In genomic region chr7:155168607-155169006, GRCh38 we compare ENCODE assay signal across 14 cellular contexts.
A peak's percentile ranks its signal among the peaks of the same experiment; 100 is the strongest.
DNase-seq lines count a peak whose midpoint lies in the region; TF ChIP-seq lines count a peak whose summit lies in the region.
"Had no signal": no experiment of that assay in that cellular context is flagged by ENCODE, and none has a peak within 500 bp of the region (broad histone marks: within the 10 kb centered on the region; RNA-seq: fewer than 3 reads in every experiment).

No MANE protein-coding gene starts in this region.

- no peak for TF ChIP-seq RAD21 in SK-N-SH (IDR thresholded peaks at IDR 0.05; ENCODE audit: low read length)

- no peak overlapping the region for H3K27ac ChIP-seq in mammary epithelial cell (ENCODE audit: insufficient read depth, low read depth, low read length)
- no peak overlapping the region for H3K27ac ChIP-seq in esophagus muscularis mucosa (replicated peaks in 1 of 4)
- no peak overlapping the region for H3K27ac ChIP-seq in SK-N-SH (ENCODE audit: low read depth in 2 of 2, low read length in 1 of 2)
- no peak overlapping the region for H3K27ac ChIP-seq in PC-9

- no peaks in the 10 kb centered on the region for H3K36me3 Mint-ChIP-seq in activated CD4-positive, alpha-beta T cell treated with anti-CD3 and anti-CD28 coated beads, Interleukin-2, amount 10 ng/mL, durations not matched to agents 24 days and 14 days (ENCODE audit: low read depth)
- no peaks in the 10 kb centered on the region for H3K36me3 Mint-ChIP-seq in activated CD4-positive, alpha-beta T cell treated with anti-CD3 and anti-CD28 coated beads, Interleukin-2, amount 10 ng/mL, durations not matched to agents 7 days and 5 days (ENCODE audit: low read depth)
- no peaks in the 10 kb centered on the region for H3K36me3 Mint-ChIP-seq in MCF 10A (ENCODE audit: insufficient read depth, unreplicated experiment)
- H3K36me3 Mint-ChIP-seq: CD4-positive, alpha-beta memory T cell had no signal

- H3K4me3 ChIP-seq in mammary epithelial cell (replicated peaks in 1 of 3; ENCODE audit: insufficient read depth in 1 of 3, low read depth in 2 of 3, low read length in 3 of 3): no peak overlapping the region
- H3K4me3 ChIP-seq in esophagus muscularis mucosa: no peak overlapping the region
- no peak overlapping the region for H3K4me3 ChIP-seq in SK-N-SH (ENCODE audit: low read depth in 2 of 2, low read length in 1 of 2)
- no peak overlapping the region for H3K4me3 ChIP-seq in PC-9
- H3K4me3 ChIP-seq: HAP-1 had no signal

- H3K9me3 ChIP-seq in mammary epithelial cell (replicated peaks; ENCODE audit: insufficient read depth, low read length) (no peaks in the 10 kb centered on the region), esophagus muscularis mucosa (no peaks in the 10 kb centered on the region), SK-N-SH (no peaks in the 10 kb centered on the region), PC-9 (ENCODE audit: insufficient read depth, low read depth) (no peaks in the 10 kb centered on the region)
- H3K9me3 ChIP-seq: HAP-1 had no signal

- WGBS in mammary epithelial cell (ENCODE audit: low coverage, missing lambda C conversion rate): 8% methylated on average over 2 of the region's 6 CpGs
- 82% methylated on average over 6 of the region's 6 CpGs for WGBS in esophagus muscularis mucosa
- WGBS in SK-N-SH (ENCODE audit: low lambda C conversion rate): 28% methylated on average over 6 of the region's 6 CpGs

- H4K20me1 ChIP-seq in mammary epithelial cell (ENCODE audit: insufficient read depth, low read length): no peaks in the 10 kb centered on the region
- no peaks in the 10 kb centered on the region for H4K20me1 ChIP-seq in SK-N-SH (ENCODE audit: insufficient read depth)
- H4K20me1 ChIP-seq in PC-9 (ENCODE audit: insufficient read depth): no peaks in the 10 kb centered on the region

- intact Hi-C loops in activated CD4-positive, alpha-beta T cell treated with anti-CD3 and anti-CD28 coated beads, Interleukin-2, amount 10 ng/mL, durations not matched to agents 24 days and 14 days (cut with micrococcal nuclease): no loop called here
- intact Hi-C loops in mammary epithelial cell (cut with micrococcal nuclease) (loop anchor here (10.0 kb wide), 1 partner anchor 94 kb away; the partner anchor contains the start of gene HTR5A), MCF 10A (cut with micrococcal nuclease) (loop anchor here (5.0 kb wide), 2 partner anchors 166 to 241 kb away; partner anchors contain the start of gene PAXIP1), esophagus muscularis mucosa (cut with DNase I) (no loop called here), PC-9 (cut with micrococcal nuclease; ENCODE audit: unreplicated experiment) (no loop called here)

- H3K4me1 ChIP-seq in mammary epithelial cell (ENCODE audit: insufficient read depth, low read length) (peaks cover 16% of the 10 kb centered on the region), esophagus muscularis mucosa (no peaks in the 10 kb centered on the region), SK-N-SH (ENCODE audit: control insufficient read depth in 1 of 2, insufficient read depth in 2 of 2, low read depth in 1 of 2, low read length in 1 of 2) (no peaks in the 10 kb centered on the region), PC-9 (replicated peaks; ENCODE audit: insufficient read depth) (no peaks in the 10 kb centered on the region)
- H3K4me1 ChIP-seq: HAP-1 had no signal

- no peak for TF ChIP-seq POLR2A in esophagus muscularis mucosa (IDR thresholded peaks at IDR 0.05; ENCODE audit: low read depth)

- CTCF ChIA-PET in activated CD4-positive, alpha-beta T cell treated with anti-CD3 and anti-CD28 coated beads, Interleukin-2, amount 10 ng/mL, durations not matched to agents 7 days and 5 days (lab: Charles Lee): no interaction called here
- CTCF ChIA-PET in mammary epithelial cell (lab: Charles Lee; ENCODE audit: low non-redundant PET): no interaction called here
- CTCF ChIA-PET in MCF 10A (lab: Yijun Ruan, JAX): interaction anchor here (0.7 to 3.1 kb wide), 3 partner anchors 19 to 241 kb away, joined by 3 to 15 read pairs (median 4); no protein-coding TSS in a partner anchor
- CTCF ChIA-PET in SK-N-SH (lab: Yijun Ruan, JAX): interaction anchor here (1.5 to 2.0 kb wide), 2 partner anchors 159 to 176 kb away, joined by 4 to 5 read pairs; no protein-coding TSS in a partner anchor
- CTCF ChIA-PET in PC-9 (lab: Charles Lee): no interaction called here

- no peak overlapping the region for H3K4me2 ChIP-seq in mammary epithelial cell (ENCODE audit: insufficient read depth, low read depth, low read length)
- H3K4me2 ChIP-seq in SK-N-SH: no peak overlapping the region
- no peak overlapping the region for H3K4me2 ChIP-seq in PC-9

- BruUV-seq in mammary epithelial cell (replicated peaks; lab: Mats Ljungman, UMichigan) (no TSS peak), MCF 10A (replicated peaks; lab: Mats Ljungman, UMichigan) (no TSS peak), PC-9 (replicated peaks; lab: Mats Ljungman, UMichigan) (no TSS peak)

- no peaks in the 10 kb centered on the region for H3K4me1 Mint-ChIP-seq in activated CD4-positive, alpha-beta T cell treated with anti-CD3 and anti-CD28 coated beads, Interleukin-2, amount 10 ng/mL, durations not matched to agents 24 days and 14 days
- H3K4me1 Mint-ChIP-seq in activated CD4-positive, alpha-beta T cell treated with anti-CD3 and anti-CD28 coated beads, Interleukin-2, amount 10 ng/mL, durations not matched to agents 7 days and 5 days: no peaks in the 10 kb centered on the region
- peaks cover 14% of the 10 kb centered on the region for H3K4me1 Mint-ChIP-seq in MCF 10A (ENCODE audit: insufficient read depth, unreplicated experiment)
- H3K4me1 Mint-ChIP-seq: CD4-positive, alpha-beta memory T cell had no signal

- H3K36me3 ChIP-seq in mammary epithelial cell (ENCODE audit: insufficient read depth, low read length): no peaks in the 10 kb centered on the region
- no peaks in the 10 kb centered on the region for H3K36me3 ChIP-seq in esophagus muscularis mucosa
- no peaks in the 10 kb centered on the region for H3K36me3 ChIP-seq in SK-N-SH (replicated peaks in 1 of 2; ENCODE audit: control insufficient read depth in 1 of 2, insufficient read depth in 2 of 2, low read length in 1 of 2)
- H3K36me3 ChIP-seq in PC-9 (ENCODE audit: low read depth): no peaks in the 10 kb centered on the region
- H3K36me3 ChIP-seq: HAP-1 had no signal

- H3K27me3 ChIP-seq in mammary epithelial cell (ENCODE audit: insufficient read depth, low read length) (no peaks in the 10 kb centered on the region), esophagus muscularis mucosa (peaks cover 0 to 20% (median 0%) of the 10 kb centered on the region in 4 donors), SK-N-SH (ENCODE audit: insufficient read depth) (peaks cover 22% of the 10 kb centered on the region), PC-9 (ENCODE audit: insufficient read depth, low read depth) (peaks cover 96% of the 10 kb centered on the region)

- H3K27ac Mint-ChIP-seq in activated CD4-positive, alpha-beta T cell treated with anti-CD3 and anti-CD28 coated beads, Interleukin-2, amount 10 ng/mL, durations not matched to agents 24 days and 14 days: no peak overlapping the region
- H3K27ac Mint-ChIP-seq in activated CD4-positive, alpha-beta T cell treated with anti-CD3 and anti-CD28 coated beads, Interleukin-2, amount 10 ng/mL, durations not matched to agents 7 days and 5 days: no peak overlapping the region
- no peak overlapping the region for H3K27ac Mint-ChIP-seq in MCF 10A (ENCODE audit: low read depth, unreplicated experiment)
- H3K27ac Mint-ChIP-seq: CD4-positive, alpha-beta memory T cell had no signal

- H3K79me2 ChIP-seq in mammary epithelial cell (ENCODE audit: insufficient read depth, low read length): no peaks in the 10 kb centered on the region
- no peaks in the 10 kb centered on the region for H3K79me2 ChIP-seq in SK-N-SH (ENCODE audit: insufficient read depth)
- H3K79me2 ChIP-seq in PC-9 (ENCODE audit: low read depth): no peaks in the 10 kb centered on the region

- no peak for TF ChIP-seq CTCF in mammary epithelial cell (conservative IDR thresholded peaks at IDR 0.05 in 1 of 2, IDR thresholded peaks at IDR 0.05 in 1 of 2; ENCODE audit: extremely low read depth in 1 of 2, insufficient read depth in 1 of 2, low read depth in 1 of 2, low read length in 2 of 2)
- no peak for TF ChIP-seq CTCF in MCF 10A (IDR thresholded peaks at IDR 0.05; ENCODE audit: unreplicated experiment)
- TF ChIP-seq CTCF in esophagus muscularis mucosa (IDR thresholded peaks at IDR 0.05): no peak
- no peak for TF ChIP-seq CTCF in SK-N-SH (IDR thresholded peaks at IDR 0.05)
- no peak for TF ChIP-seq CTCF in PC-9 (conservative IDR thresholded peaks at IDR 0.05)

- H2AFZ ChIP-seq in mammary epithelial cell (ENCODE audit: low read depth, low read length) (peak overlapping the region; percentile 77), SK-N-SH (ENCODE audit: low read depth) (no peak overlapping the region), PC-9 (no peak overlapping the region)

- peaks cover 9% of the 10 kb centered on the region for H3K27me3 Mint-ChIP-seq in activated CD4-positive, alpha-beta T cell treated with anti-CD3 and anti-CD28 coated beads, Interleukin-2, amount 10 ng/mL, durations not matched to agents 24 days and 14 days
- peaks cover 4% of the 10 kb centered on the region for H3K27me3 Mint-ChIP-seq in activated CD4-positive, alpha-beta T cell treated with anti-CD3 and anti-CD28 coated beads, Interleukin-2, amount 10 ng/mL, durations not matched to agents 7 days and 5 days
- H3K27me3 Mint-ChIP-seq in MCF 10A (ENCODE audit: insufficient read depth, unreplicated experiment): no peaks in the 10 kb centered on the region

- H3F3A ChIP-seq in SK-N-SH (replicated peaks; ENCODE audit: insufficient read depth) (no peaks in the 10 kb centered on the region), PC-9 (ENCODE audit: insufficient read depth, low read depth) (no peaks in the 10 kb centered on the region)

- no peaks in the 10 kb centered on the region for H3K9me3 Mint-ChIP-seq in activated CD4-positive, alpha-beta T cell treated with anti-CD3 and anti-CD28 coated beads, Interleukin-2, amount 10 ng/mL, durations not matched to agents 24 days and 14 days
- no peaks in the 10 kb centered on the region for H3K9me3 Mint-ChIP-seq in activated CD4-positive, alpha-beta T cell treated with anti-CD3 and anti-CD28 coated beads, Interleukin-2, amount 10 ng/mL, durations not matched to agents 7 days and 5 days
- no peaks in the 10 kb centered on the region for H3K9me3 Mint-ChIP-seq in MCF 10A (ENCODE audit: unreplicated experiment)
- H3K9me3 Mint-ChIP-seq: CD4-positive, alpha-beta memory T cell had no signal

- dilution Hi-C loops in mammary epithelial cell (cut with HindIII; ENCODE audit: low sequenced_read_pairs): no loop called here

- DNase-seq in activated CD4-positive, alpha-beta T cell treated with anti-CD3 and anti-CD28 coated beads, Interleukin-2, amount 10 ng/mL, durations not matched to agents 24 days and 14 days: peak; percentile 36
- DNase-seq in activated CD4-positive, alpha-beta T cell treated with anti-CD3 and anti-CD28 coated beads, Interleukin-2, amount 10 ng/mL, durations not matched to agents 7 days and 5 days: no peak
- no peak for DNase-seq in mammary epithelial cell
- no peak for DNase-seq in MCF 10A (ENCODE audit: unreplicated experiment)
- peak; percentile 75 for DNase-seq in esophagus muscularis mucosa (ENCODE audit: extremely low spot score)
- no peak for DNase-seq in SK-N-SH
- no peak for DNase-seq in PC-9
- DNase-seq: C1 segment of cervical spinal cord; Calu3; CD4-positive, alpha-beta memory T cell; COR-L47; DMS53; GOT3 had no signal

- TF ChIP-seq EP300 in esophagus muscularis mucosa (IDR thresholded peaks at IDR 0.05) (no peak), SK-N-SH (IDR thresholded peaks at IDR 0.05; ENCODE audit: borderline replicate concordance in 1 of 2, low read depth in 1 of 2, low read length in 1 of 2) (no peak)

- in situ Hi-C loops in mammary epithelial cell (cut with MboI; ENCODE audit: low sequenced_read_pairs in 2 of 2): no loop called here

- no peak overlapping the region for H3K4me3 Mint-ChIP-seq in activated CD4-positive, alpha-beta T cell treated with anti-CD3 and anti-CD28 coated beads, Interleukin-2, amount 10 ng/mL, durations not matched to agents 24 days and 14 days
- H3K4me3 Mint-ChIP-seq in activated CD4-positive, alpha-beta T cell treated with anti-CD3 and anti-CD28 coated beads, Interleukin-2, amount 10 ng/mL, durations not matched to agents 7 days and 5 days: no peak overlapping the region
- no peak overlapping the region for H3K4me3 Mint-ChIP-seq in MCF 10A (ENCODE audit: unreplicated experiment)
- H3K4me3 Mint-ChIP-seq: CD4-positive, alpha-beta memory T cell had no signal

- POLR2A ChIA-PET in activated CD4-positive, alpha-beta T cell treated with anti-CD3 and anti-CD28 coated beads, Interleukin-2, amount 10 ng/mL, durations not matched to agents 7 days and 5 days (lab: Charles Lee): no interaction called here
- POLR2A ChIA-PET in MCF 10A (lab: Yijun Ruan, JAX) (interaction anchor here (0.6 to 3.4 kb wide), 3 partner anchors 129 to 1855 kb away, joined by 3 to 21 read pairs (median 4); partner anchors contain the start of gene INSIG1), SK-N-SH (lab: Yijun Ruan, JAX) (no interaction called here), PC-9 (lab: Charles Lee; ENCODE audit: unreplicated experiment) (no interaction called here)

- no peaks in the 10 kb centered on the region for H3K9me2 ChIP-seq in SK-N-SH
- H3K9me2 ChIP-seq in PC-9 (ENCODE audit: insufficient read depth): no peaks in the 10 kb centered on the region

- H3K9ac ChIP-seq in mammary epithelial cell (ENCODE audit: insufficient read depth, low read length) (no peak overlapping the region), SK-N-SH (no peak overlapping the region)

Comparison
In these comparisons a context has a peak if more than half of its experiments do, and no peak if none do; other contexts are left out.
1. DNase-seq: peak in activated CD4-positive, alpha-beta T cell treated with anti-CD3 and anti-CD28 coated beads, Interleukin-2, amount 10 ng/mL, durations not matched to agents 24 days and 14 days (single experiment) and esophagus muscularis mucosa (single experiment); none in activated CD4-positive, alpha-beta T cell treated with anti-CD3 and anti-CD28 coated beads, Interleukin-2, amount 10 ng/mL, durations not matched to agents 7 days and 5 days (single experiment), mammary epithelial cell (single experiment), MCF 10A (single experiment), SK-N-SH (single experiment) and PC-9 (0 of 2).
2. CTCF ChIA-PET loops: an anchor here in MCF 10A (0.7 to 3.1 kb wide) and SK-N-SH (1.5 to 2.0 kb wide); none called in activated CD4-positive, alpha-beta T cell treated with anti-CD3 and anti-CD28 coated beads, Interleukin-2, amount 10 ng/mL, durations not matched to agents 7 days and 5 days, mammary epithelial cell and PC-9.
3. intact Hi-C loops: an anchor here in mammary epithelial cell (10.0 kb wide) and MCF 10A (5.0 kb wide); none called in activated CD4-positive, alpha-beta T cell treated with anti-CD3 and anti-CD28 coated beads, Interleukin-2, amount 10 ng/mL, durations not matched to agents 24 days and 14 days, esophagus muscularis mucosa and PC-9.